Comparison of ENCODE assay signal across 12 cellular contexts in genomic region chr4:2937986-2938385, GRCh38. TPM values are rescaled to one million over a fixed set of nuclear protein-coding genes. Genes with fewer than 3 reads are reported as not detected.
DNase-seq lines count a peak whose midpoint lies in the region; ATAC-seq and TF ChIP-seq lines count a peak whose summit lies in the region.
"Had no signal": no experiment of that assay in that cellular context is flagged by ENCODE, and none has a peak within 500 bp of the region (broad histone marks: within the 10 kb centered on the region; RNA-seq: fewer than 3 reads in every experiment).

No MANE protein-coding gene starts in this region.

- POLR2A ChIA-PET in RWPE1 (lab: Yijun Ruan, JAX; ENCODE audit: low non-redundant PET), result no interaction called here

- no peaks in the 10 kb centered on the region for H3K9me3 ChIP-seq in left ventricle myocardium inferior (replicated peaks)
- no peaks in the 10 kb centered on the region for H3K9me3 ChIP-seq in tibial artery
- H3K9me3 ChIP-seq: breast epithelium had no signal

- TF ChIP-seq CTCF in left ventricle myocardium inferior (IDR thresholded peaks at IDR 0.05; ENCODE audit: borderline replicate concordance) (no peak), RWPE1 (conservative IDR thresholded peaks at IDR 0.05; ENCODE audit: low read depth) (no peak), tibial artery (IDR thresholded peaks at IDR 0.05) (no peak)

- ATAC-seq in left cardiac atrium (no peak), HG02885 (IDR thresholded peaks at IDR 0.05; ENCODE audit: poor library complexity, unreplicated experiment) (no peak)
- ATAC-seq: WTC11 had no signal

- H3K27me3 ChIP-seq in left ventricle myocardium inferior (ENCODE audit: low read depth) (no peaks in the 10 kb centered on the region), tibial artery (no peaks in the 10 kb centered on the region), H7 (ENCODE audit: control insufficient read depth, insufficient read depth, low read length) (no peaks in the 10 kb centered on the region)
- H3K27me3 ChIP-seq: breast epithelium had no signal

- CTCF ChIA-PET in RWPE1 (lab: Yijun Ruan, JAX), result no interaction called here

- peaks cover 57% of the 10 kb centered on the region for H3K36me3 ChIP-seq in left ventricle myocardium inferior
- peaks cover 46 to 62% (median 60%) of the 10 kb centered on the region in 3 donors for H3K36me3 ChIP-seq in tibial artery
- H3K36me3 ChIP-seq in H7 (replicated peaks; ENCODE audit: control insufficient read depth, insufficient read depth, low read length), result peaks cover 34% of the 10 kb centered on the region
- H3K36me3 ChIP-seq: breast epithelium had no signal

- H3K27ac ChIP-seq in left ventricle myocardium inferior (replicated peaks), result no peak overlapping the region
- H3K27ac ChIP-seq in RWPE1, result peak overlapping the region; percentile 92
- peak overlapping the region; percentile 100 for H3K27ac ChIP-seq in epithelial cell of prostate
- no peak overlapping the region for H3K27ac ChIP-seq in tibial artery

- no peak overlapping the region for H3K4me3 ChIP-seq in left ventricle myocardium inferior
- H3K4me3 ChIP-seq in tibial artery, result no peak overlapping the region
- no peak overlapping the region for H3K4me3 ChIP-seq in H7 (ENCODE audit: insufficient read depth, low read depth, low read length)

- peaks cover 42% of the 10 kb centered on the region for H3K4me1 ChIP-seq in left ventricle myocardium inferior
- H3K4me1 ChIP-seq in tibial artery, result peaks cover 0 to 36% (median 27%) of the 10 kb centered on the region in 4 donors

- intact Hi-C loops in left ventricle myocardium inferior (cut with micrococcal nuclease), result no loop called here
- intact Hi-C loops in left cardiac atrium (cut with DNase I), result loop anchor here in 1 of 2 donors (10.0 kb wide), 2 partner anchors 93 to 173 kb away; partner anchors contain the start of gene ADD1
- intact Hi-C loops in tibial artery (cut with DNase I; ENCODE audit: low total_unique reads), result loop anchor here (5.0 to 10.0 kb wide), 3 partner anchors 96 to 1963 kb away; partner anchors contain the start of genes ADD1 and DGKQ

- DNase-seq in left ventricle myocardium inferior, result peak; percentile 1
- no peak for DNase-seq in left cardiac atrium
- DNase-seq in RWPE1 (ENCODE audit: low spot score), result no peak
- no peak for DNase-seq in epithelial cell of prostate (ENCODE audit: low read depth, low spot score)
- DNase-seq in tibial artery, result peak; percentile 9 to 40
- no peak for DNase-seq in NAMALWA (ENCODE audit: low spot score)
- DNase-seq in H7, result no peak
- DNase-seq: NCI-H1092 treated with DMSO at 0.1 percent for 48 hours; NK-92 treated with Interleukin-12 subunit alpha and Interleukin-12 subunit beta, amount 100 ng/mL, for 24 hours had no signal

RNA-seq across cellular contexts. Expression of gene NOP14, which starts 25.2 kb away (rescaled TPM):
- total RNA-seq in left ventricle myocardium inferior (17.4 TPM), left cardiac atrium (10 to 100 TPM; 14.4 to 22.9 TPM)
- total RNA-seq in H7 (2014; rRNA removed; shearing (Covaris generic)), result 17.3 and 19.2 TPM in 2 replicates

RNA-seq across cellular contexts. Expression of gene GRK4, which starts 25.4 kb away (rescaled TPM):
- total RNA-seq in left ventricle myocardium inferior (9.0 TPM), left cardiac atrium (10 to 100 TPM in 1 of 2 donors, 1 to 10 TPM in 1; 8.5 to 11.5 TPM)
- 0.48 and 1.9 TPM in 2 replicates for total RNA-seq in H7 (2014; rRNA removed; shearing (Covaris generic))

Comparison
In these comparisons a context has a peak if more than half of its experiments do, and no peak if none do; other contexts are left out.
1. DNase-seq: peak in left ventricle myocardium inferior (single experiment) and tibial artery (2 of 2); none in left cardiac atrium (single experiment), RWPE1 (single experiment), epithelial cell of prostate (single experiment), NAMALWA (single experiment) and H7 (single experiment).
2. H3K27ac ChIP-seq: peak in RWPE1 (single experiment) and epithelial cell of prostate (single experiment); none in left ventricle myocardium inferior (single experiment) and tibial artery (0 of 2).